ENCODE assay signal across 1 cellular context in genomic region chr1:48817505-48818114, GRCh38.
TF ChIP-seq lines count a peak whose summit lies in the region.

No MANE protein-coding gene starts in this region.

TF ChIP-seq in WTC11, 78 proteins besides CTCF, POLR2A, EP300 and RAD21 (continued from another document):
- TF ChIP-seq, protein P1, sequence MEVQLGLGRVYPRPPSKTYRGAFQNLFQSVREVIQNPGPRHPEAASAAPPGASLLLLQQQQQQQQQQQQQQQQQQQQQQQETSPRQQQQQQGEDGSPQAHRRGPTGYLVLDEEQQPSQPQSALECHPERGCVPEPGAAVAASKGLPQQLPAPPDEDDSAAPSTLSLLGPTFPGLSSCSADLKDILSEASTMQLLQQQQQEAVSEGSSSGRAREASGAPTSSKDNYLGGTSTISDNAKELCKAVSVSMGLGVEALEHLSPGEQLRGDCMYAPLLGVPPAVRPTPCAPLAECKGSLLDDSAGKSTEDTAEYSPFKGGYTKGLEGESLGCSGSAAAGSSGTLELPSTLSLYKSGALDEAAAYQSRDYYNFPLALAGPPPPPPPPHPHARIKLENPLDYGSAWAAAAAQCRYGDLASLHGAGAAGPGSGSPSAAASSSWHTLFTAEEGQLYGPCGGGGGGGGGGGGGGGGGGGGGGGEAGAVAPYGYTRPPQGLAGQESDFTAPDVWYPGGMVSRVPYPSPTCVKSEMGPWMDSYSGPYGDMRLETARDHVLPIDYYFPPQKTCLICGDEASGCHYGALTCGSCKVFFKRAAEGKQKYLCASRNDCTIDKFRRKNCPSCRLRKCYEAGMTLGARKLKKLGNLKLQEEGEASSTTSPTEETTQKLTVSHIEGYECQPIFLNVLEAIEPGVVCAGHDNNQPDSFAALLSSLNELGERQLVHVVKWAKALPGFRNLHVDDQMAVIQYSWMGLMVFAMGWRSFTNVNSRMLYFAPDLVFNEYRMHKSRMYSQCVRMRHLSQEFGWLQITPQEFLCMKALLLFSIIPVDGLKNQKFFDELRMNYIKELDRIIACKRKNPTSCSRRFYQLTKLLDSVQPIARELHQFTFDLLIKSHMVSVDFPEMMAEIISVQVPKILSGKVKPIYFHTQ (CRISPR knock-in tag; IDR thresholded peaks at IDR 0.05), result no peak
- no peak for TF ChIP-seq ZBTB21 (CRISPR knock-in tag; IDR thresholded peaks at IDR 0.05; ENCODE audit: borderline replicate concordance)
- TF ChIP-seq ETV6 (CRISPR knock-in tag; IDR thresholded peaks at IDR 0.05), result no peak
- no peak for TF ChIP-seq ZMAT4 (CRISPR knock-in tag; IDR thresholded peaks at IDR 0.05)
- TF ChIP-seq FOXP1 (CRISPR knock-in tag; IDR thresholded peaks at IDR 0.05; ENCODE audit: borderline replicate concordance), result no peak
